Comparison of ENCODE assay signal across 8 cellular contexts in genomic region chr7:76267107-76267834, GRCh38. TPM values are rescaled to one million over a fixed set of nuclear protein-coding genes. Genes with fewer than 3 reads are reported as not detected.
A peak's percentile ranks its signal among the peaks of the same experiment; 100 is the strongest.
DNase-seq lines count a peak whose midpoint lies in the region; ATAC-seq and TF ChIP-seq lines count a peak whose summit lies in the region.

No MANE protein-coding gene starts in this region.

- H3K27ac Mint-ChIP-seq in CD4-positive, alpha-beta memory T cell, result no peak overlapping the region
- H3K27ac Mint-ChIP-seq in endodermal cell (no peak overlapping the region), progenitor cell of endocrine pancreas (no peak overlapping the region)

- peaks cover 4% of the 10 kb centered on the region for H3K4me1 ChIP-seq in CD4-positive, alpha-beta memory T cell (ENCODE audit: insufficient read depth, low read length)
- H3K4me1 ChIP-seq in HUES6 (ENCODE audit: control insufficient read depth, insufficient read depth, low read length) (peaks cover 22% of the 10 kb centered on the region), endodermal cell (ENCODE audit: control insufficient read depth, insufficient read depth, low read length) (no peaks in the 10 kb centered on the region), uterus (peaks cover 5 to 10% of the 10 kb centered on the region in 2 donors)

- H3K9me3 Mint-ChIP-seq in CD4-positive, alpha-beta memory T cell, result peaks cover 0 to 2% (median 0%) of the 10 kb centered on the region in 8 donors
- H3K9me3 Mint-ChIP-seq in endodermal cell, result no peaks in the 10 kb centered on the region
- H3K9me3 Mint-ChIP-seq in progenitor cell of endocrine pancreas (ENCODE audit: low read depth), result no peaks in the 10 kb centered on the region

- CTCF ChIA-PET in CD4-positive, alpha-beta memory T cell (lab: Charles Lee; ENCODE audit: partially characterized antibody), result no interaction called here

- no peak overlapping the region for H3K27ac ChIP-seq in CD4-positive, alpha-beta memory T cell (ENCODE audit: low read depth, low read length)
- H3K27ac ChIP-seq in HUES6 (ENCODE audit: low read depth, low read length) (no peak overlapping the region), endodermal cell (ENCODE audit: low read depth, low read length) (no peak overlapping the region), uterus (no peak overlapping the region)

- DNase-seq in CD4-positive, alpha-beta memory T cell, result no peak
- DNase-seq in endodermal cell (peak; percentile 78), progenitor cell of endocrine pancreas (ENCODE audit: low spot score, unreplicated experiment) (no peak), uterus (no peak), hypothalamus (lab: John Stamatoyannopoulos, UW) (no peak)

- 1 to 3% methylated on average over 10 to 67 of the region's 67 CpGs for WGBS in endodermal cell (ENCODE audit: insufficient coverage in 1 of 2, insufficient read length in 1 of 2), 2 experiments

- H3K27me3 ChIP-seq in CD4-positive, alpha-beta memory T cell (ENCODE audit: insufficient read depth, low read length), result peaks cover 5% of the 10 kb centered on the region
- H3K27me3 ChIP-seq in HUES6 (ENCODE audit: control insufficient read depth, insufficient read depth, low read length), result peaks cover 24% of the 10 kb centered on the region
- H3K27me3 ChIP-seq in endodermal cell (ENCODE audit: control insufficient read depth, insufficient read depth, low read length, poor library complexity, severe bottlenecking), result peaks cover 24% of the 10 kb centered on the region
- H3K27me3 ChIP-seq in uterus, result peaks cover 0 to 3% of the 10 kb centered on the region in 2 donors

- H3K9me3 ChIP-seq in CD4-positive, alpha-beta memory T cell (ENCODE audit: control insufficient read depth in 1 of 2, low read length in 2 of 2), result no peaks in the 10 kb centered on the region
- H3K9me3 ChIP-seq in HUES6 (ENCODE audit: control insufficient read depth, insufficient read depth, low read depth, low read length), result no peaks in the 10 kb centered on the region
- H3K9me3 ChIP-seq in endodermal cell (ENCODE audit: control insufficient read depth, low read length), result no peaks in the 10 kb centered on the region
- no peaks in the 10 kb centered on the region for H3K9me3 ChIP-seq in uterus

- H3K36me3 ChIP-seq in CD4-positive, alpha-beta memory T cell (ENCODE audit: insufficient read depth, low read length), result no peaks in the 10 kb centered on the region
- H3K36me3 ChIP-seq in HUES6 (ENCODE audit: control insufficient read depth, insufficient read depth, low read length), result no peaks in the 10 kb centered on the region
- H3K36me3 ChIP-seq in endodermal cell (ENCODE audit: control insufficient read depth, insufficient read depth, low read length), result no peaks in the 10 kb centered on the region
- no peaks in the 10 kb centered on the region for H3K36me3 ChIP-seq in uterus

- H3K4me3 Mint-ChIP-seq in CD4-positive, alpha-beta memory T cell, result peak overlapping the region in 6 of 8 donors; percentile 4 to 67 (median 40)
- H3K4me3 Mint-ChIP-seq in endodermal cell, result peak overlapping the region; percentile 52
- H3K4me3 Mint-ChIP-seq in progenitor cell of endocrine pancreas (ENCODE audit: low read depth), result peak overlapping the region; percentile 37

- no peak for TF ChIP-seq CTCF in endodermal cell (conservative IDR thresholded peaks at IDR 0.05)
- no peak for TF ChIP-seq CTCF in progenitor cell of endocrine pancreas (IDR thresholded peaks at IDR 0.05; ENCODE audit: unreplicated experiment)
- TF ChIP-seq CTCF in uterus (IDR thresholded peaks at IDR 0.05), result no peak

- no peak for TF ChIP-seq POLR2A in uterus (IDR thresholded peaks at IDR 0.05)

- no peak overlapping the region for H3K9ac ChIP-seq in HUES6 (ENCODE audit: low read length)
- H3K9ac ChIP-seq in endodermal cell (ENCODE audit: extremely low read depth, low read length, poor library complexity, severe bottlenecking), result no peak overlapping the region

- H3K4me1 Mint-ChIP-seq in CD4-positive, alpha-beta memory T cell, result peaks cover 0 to 10% (median 2%) of the 10 kb centered on the region in 4 donors
- H3K4me1 Mint-ChIP-seq in endodermal cell (peaks cover 5% of the 10 kb centered on the region), progenitor cell of endocrine pancreas (ENCODE audit: low read depth) (no peaks in the 10 kb centered on the region)

- no peak overlapping the region for H3K4me3 ChIP-seq in CD4-positive, alpha-beta memory T cell (ENCODE audit: low read length in 2 of 2)
- H3K4me3 ChIP-seq in HUES6 (ENCODE audit: low read depth, low read length) (peak overlapping the region; percentile 64), endodermal cell (ENCODE audit: low read length) (peak overlapping the region; percentile 75), uterus (peak overlapping the region in 1 of 2 donors; percentile 33)

- ATAC-seq in GM19023 (IDR thresholded peaks at IDR 0.05; ENCODE audit: unreplicated experiment) (no peak), HG03342 (IDR thresholded peaks at IDR 0.05; ENCODE audit: unreplicated experiment) (no peak)

- peaks cover 12 to 25% of the 10 kb centered on the region in 2 donors for H3K27me3 Mint-ChIP-seq in CD4-positive, alpha-beta memory T cell
- H3K27me3 Mint-ChIP-seq in endodermal cell (ENCODE audit: insufficient read depth), result peaks cover 34% of the 10 kb centered on the region
- H3K27me3 Mint-ChIP-seq in progenitor cell of endocrine pancreas, result peaks cover 46% of the 10 kb centered on the region

- POLR2A ChIA-PET in CD4-positive, alpha-beta memory T cell (lab: Charles Lee; ENCODE audit: partially characterized antibody), result no interaction called here

- intact Hi-C loops in CD4-positive, alpha-beta memory T cell (cut with micrococcal nuclease), result no loop called here
- intact Hi-C loops in uterus (cut with DNase I; ENCODE audit: low total_unique reads), result no loop called here

- no peaks in the 10 kb centered on the region for H3K36me3 Mint-ChIP-seq in CD4-positive, alpha-beta memory T cell
- H3K36me3 Mint-ChIP-seq in endodermal cell (ENCODE audit: low read depth) (no peaks in the 10 kb centered on the region), progenitor cell of endocrine pancreas (ENCODE audit: insufficient read depth) (no peaks in the 10 kb centered on the region)

RNA-seq across cellular contexts. Expression of gene HSPB1, which starts 35.2 kb away (rescaled TPM):
- 10 to 100 TPM; 41.9 to 43.1 TPM for total RNA-seq in CD4-positive, alpha-beta memory T cell
- 100 to 1,000 TPM in 1 of 2 donors, 10 to 100 TPM in 1; 49.7 to 111 TPM for polyA plus RNA-seq in CD4-positive, alpha-beta memory T cell
- total RNA-seq in endodermal cell (100 to 1,000 TPM; 244 to 248 TPM), progenitor cell of endocrine pancreas (111 and 118 TPM in 2 replicates), uterus (1,000 to 10,000 TPM in 1 of 4 donors, 100 to 1,000 TPM in 2, 10 to 100 TPM in 1; 28.8 to 1,391 (median 758) TPM)
- 401 TPM for polyA plus RNA-seq in endodermal cell (2013, experiment 1 of 2)
- 422 TPM for polyA plus RNA-seq in endodermal cell (2013, experiment 2 of 2)

Comparison
In these comparisons a context has a peak if more than half of its experiments do, and no peak if none do; other contexts are left out.
1. H3K4me3 ChIP-seq: peak in HUES6 (single experiment) and endodermal cell (single experiment); none in CD4-positive, alpha-beta memory T cell (0 of 2).
2. Peak in every context shown above with its lines, with median percentiles within 50 percentile points of each other: H3K4me3 Mint-ChIP-seq.